25 cellular contexts compared by ENCODE assay signal in the genomic region with DNA sequence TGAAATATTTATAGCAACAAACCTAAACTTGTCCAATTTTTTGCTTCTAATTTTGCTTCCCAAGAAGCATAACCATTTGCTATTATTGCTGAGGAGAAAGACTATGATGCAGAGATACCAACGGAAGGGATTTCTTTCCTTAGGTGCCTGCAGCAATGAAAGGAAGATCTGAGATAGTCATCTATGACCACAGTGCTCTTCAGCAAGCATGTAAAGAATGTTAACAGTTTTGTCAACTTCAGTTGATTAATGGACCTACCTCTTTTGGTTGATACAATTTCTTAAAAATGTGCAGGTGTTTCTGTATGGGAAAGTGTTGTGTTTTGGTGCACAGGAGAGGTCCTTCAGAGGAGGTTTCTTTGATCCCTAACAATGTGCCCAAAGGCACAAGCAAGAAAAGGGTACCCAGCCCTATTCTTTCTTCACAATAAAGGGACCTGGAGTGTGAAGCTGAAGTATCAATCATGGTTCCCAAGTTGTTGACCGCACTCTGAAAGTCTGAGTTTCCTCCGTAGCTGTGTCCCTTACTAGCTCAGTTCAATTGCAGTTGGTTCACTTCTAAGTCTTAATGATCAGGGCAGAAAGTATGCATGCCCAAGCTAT.
"Had no signal": no experiment of that assay in that cellular context is flagged by ENCODE, and none has a peak within 500 bp of the region (broad histone marks: within the 10 kb centered on the region; RNA-seq: fewer than 3 reads in every experiment).

No MANE protein-coding gene starts in this region.

- H3K9me3 ChIP-seq: esophagus squamous epithelium, prostate gland, sigmoid colon, stomach, tibial artery, upper lobe of right lung, uterus had no signal

- H3K4me1 ChIP-seq: esophagus squamous epithelium, prostate gland, stomach, upper lobe of right lung, uterus had no signal

- H3K4me3 ChIP-seq: esophagus squamous epithelium, lung, prostate gland, sigmoid colon, stomach, tibial artery, upper lobe of right lung, uterus had no signal

- H3K36me3 ChIP-seq: esophagus squamous epithelium, prostate gland, sigmoid colon, stomach, tibial artery, upper lobe of right lung, uterus had no signal

- ATAC-seq: effector memory CD8-positive, alpha-beta T cell; left lobe of liver; naive thymus-derived CD4-positive, alpha-beta T cell; right cardiac atrium; stimulated activated effector memory CD8-positive, alpha-beta T cell treated with anti-CD3 and anti-CD28 coated beads, Interleukin-12 subunit alpha, Interleukin-12 subunit beta, amount 100 ng/mL, for 72 hours; upper lobe of right lung had no signal

- DNase-seq: cortex of kidney; effector memory CD8-positive, alpha-beta T cell; erythroblast; esophagus squamous epithelium; hypothalamus; immature natural killer cell; midbrain; naive thymus-derived CD4-positive, alpha-beta T cell; nucleus accumbens; right cardiac atrium; sigmoid colon; stimulated activated CD4-positive, alpha-beta T cell treated with anti-CD3 and anti-CD28 coated beads, Interleukin-2, amount 100 ng/mL, for 24 hours; stimulated activated CD4-positive, alpha-beta T cell treated with anti-CD3 and anti-CD28 coated beads, Interleukin-4, amount 100 ng/mL, for 24 hours; stimulated activated naive CD4-positive, alpha-beta T cell treated with Interleukin-2 at 50 U/mL for 16 hours; stomach; tibial artery; upper lobe of right lung; uterus had no signal

- H3K27me3 ChIP-seq: esophagus squamous epithelium, sigmoid colon, stomach, tibial artery, upper lobe of right lung, uterus had no signal

- H3K27ac ChIP-seq: esophagus squamous epithelium, prostate gland, sigmoid colon, stomach, tibial artery, upper lobe of right lung, uterus had no signal

- FAIRE-seq: endometrium, frontal cortex, keratinocyte had no signal
